ENCODE assay signal across 2 cellular contexts in genomic region chr12:63876980-63877379, GRCh38.
TF ChIP-seq lines count a peak whose summit lies in the region.

No MANE protein-coding gene starts in this region.

TF ChIP-seq in IMR-90, 13 proteins besides CTCF, POLR2A, EP300 and RAD21:
- peak; percentile 78 for TF ChIP-seq CEBPB (IDR thresholded peaks at IDR 0.05; ENCODE audit: low read depth, low read length)
- TF ChIP-seq MAFK (IDR thresholded peaks at IDR 0.05; ENCODE audit: low read depth, low read length): no peak

TF ChIP-seq in H1, 55 proteins besides CTCF, POLR2A, EP300 and RAD21:
- no peak for TF ChIP-seq TAF7 (optimal IDR thresholded peaks at IDR 0.05; ENCODE audit: borderline replicate concordance, low read depth, low read length)
- TF ChIP-seq SIRT6 (IDR thresholded peaks at IDR 0.05; ENCODE audit: low read length): no peak
- 0 out of 2 replicates have a peak, but pooled peaks have one; percentile 34 for TF ChIP-seq CEBPB (IDR thresholded peaks at IDR 0.05; ENCODE audit: low read depth, low read length)
TF ChIP-seq in H1: peak in this region for 1.
